In the genomic region with DNA sequence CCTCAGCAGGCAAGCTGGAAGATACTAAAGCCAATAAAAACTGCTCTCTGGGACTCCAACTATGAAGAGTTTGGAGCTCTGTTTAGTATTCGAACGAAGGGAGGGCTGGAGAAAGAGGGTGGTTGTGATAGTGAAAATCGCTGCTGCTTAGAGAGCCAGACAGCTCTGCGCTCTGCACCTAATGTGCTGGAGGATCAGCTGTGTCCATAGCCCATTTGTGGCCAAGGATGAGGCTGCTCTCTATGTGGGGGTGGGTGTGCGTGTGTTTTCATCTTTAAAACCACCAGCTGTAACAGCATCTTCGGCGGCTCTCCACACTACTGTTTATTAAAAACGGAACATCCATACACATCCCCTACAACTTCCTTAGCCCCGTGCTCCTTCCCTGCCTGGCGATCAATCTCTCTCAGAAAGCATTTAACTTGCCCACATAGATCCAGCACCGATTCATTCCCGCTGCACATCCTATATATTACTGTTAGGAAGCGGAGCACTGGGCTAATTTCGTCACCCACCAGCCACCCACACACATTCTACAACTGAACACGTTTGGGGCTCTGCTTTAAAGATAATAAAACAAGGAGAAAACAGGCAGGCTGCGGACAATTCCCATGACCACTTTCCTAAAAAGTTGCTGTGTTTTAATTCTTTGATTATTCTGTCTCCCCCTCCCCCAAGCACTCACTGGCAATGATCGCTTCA, we compare ENCODE assay signal across 25 cellular contexts. TPM values are rescaled to one million over a fixed set of nuclear protein-coding genes. Genes with fewer than 3 reads are reported as not detected.
DNase-seq lines count a peak whose midpoint lies in the region; ATAC-seq and TF ChIP-seq lines count a peak whose summit lies in the region.
"Had no signal": no experiment of that assay in that cellular context is flagged by ENCODE, and none has a peak within 500 bp of the region (broad histone marks: within the 10 kb centered on the region; RNA-seq: fewer than 3 reads in every experiment).

No MANE protein-coding gene starts in this region.

- H3K27me3 Mint-ChIP-seq in type B pancreatic cell (peaks cover 88% of the 10 kb centered on the region), CD14-positive monocyte (ENCODE audit: low read depth in 3 of 3) (peaks cover 56 to 64% (median 58%) of the 10 kb centered on the region in 3 donors)

- H3K4me3 ChIP-seq in SK-N-SH (ENCODE audit: low read depth in 2 of 2, low read length in 1 of 2) (peak overlapping the region in 1 of 2 experiments; percentile 46; a peak in 2 of 4 replicates), endocrine pancreas (ENCODE audit: control insufficient read depth, insufficient read depth, low read length) (peak overlapping the region; percentile 83)

- peaks cover 18% of the 10 kb centered on the region for H3K27me3 ChIP-seq in SK-N-SH (ENCODE audit: insufficient read depth)
- no peaks in the 10 kb centered on the region for H3K27me3 ChIP-seq in endocrine pancreas (ENCODE audit: control insufficient read depth, insufficient read depth, low read length)

- H3K4me1 Mint-ChIP-seq in type B pancreatic cell (ENCODE audit: unreplicated experiment) = peaks cover 12% of the 10 kb centered on the region
- peaks cover 13% of the 10 kb centered on the region for H3K4me1 Mint-ChIP-seq in CD14-positive monocyte

- no peak overlapping the region for H2AFZ ChIP-seq in SK-N-SH (ENCODE audit: low read depth)

- H3K9ac ChIP-seq in SK-N-SH = no peak overlapping the region
- peak overlapping the region; percentile 47 for H3K9ac ChIP-seq in endocrine pancreas (ENCODE audit: control insufficient read depth, insufficient read depth, low read length)

- H3K9me3 Mint-ChIP-seq in type B pancreatic cell (no peaks in the 10 kb centered on the region), CD14-positive monocyte (peaks cover 0 to 36% (median 12%) of the 10 kb centered on the region in 7 donors)
- H3K9me3 Mint-ChIP-seq: activated naive CD4-positive, alpha-beta T cell treated with anti-CD3 and anti-CD28 coated beads, Interleukin-2, amount 10 ng/mL, durations not matched to agents 7 days and 5 days; activated T-cell treated with anti-CD3 and anti-CD28 coated beads, Interleukin-2, amount 50 U/mL, for 72 hours; mesothelial cell of epicardium; stimulated activated naive CD8-positive, alpha-beta T cell treated with anti-CD3 and anti-CD28 coated beads, Interleukin-15, amount 100 ng/mL, for 72 hours had no signal

- H3F3A ChIP-seq in SK-N-SH (replicated peaks; ENCODE audit: insufficient read depth) = no peaks in the 10 kb centered on the region

- H3K9me3 ChIP-seq in SK-N-SH = no peaks in the 10 kb centered on the region
- no peaks in the 10 kb centered on the region for H3K9me3 ChIP-seq in endocrine pancreas (ENCODE audit: control insufficient read depth, low read length)
- H3K9me3 ChIP-seq: heart left ventricle, psoas muscle had no signal

- 0 out of 2 replicates have a peak, but pooled peaks have one; percentile 5 for TF ChIP-seq RAD21 in SK-N-SH (IDR thresholded peaks at IDR 0.05; ENCODE audit: low read length)

- H3K4me3 Mint-ChIP-seq in type B pancreatic cell = peak overlapping the region; percentile 97
- peak overlapping the region in 1 of 2 donors; percentile 92 for H3K4me3 Mint-ChIP-seq in CD14-positive monocyte
- H3K4me3 Mint-ChIP-seq: activated CD4-positive, alpha-beta T cell treated with anti-CD3 and anti-CD28 coated beads for 36 hours; activated naive CD4-positive, alpha-beta T cell treated with anti-CD3 and anti-CD28 coated beads, Interleukin-2, amount 10 ng/mL, durations not matched to agents 7 days and 5 days; activated T-cell treated with anti-CD3 and anti-CD28 coated beads, Interleukin-2, amount 50 U/mL, for 72 hours; natural killer cell; stimulated activated naive CD8-positive, alpha-beta T cell treated with anti-CD3 and anti-CD28 coated beads, Interleukin-15, amount 100 ng/mL, for 72 hours had no signal

- WGBS in SK-N-SH (ENCODE audit: low lambda C conversion rate) = 4% methylated on average over 17 of the region's 17 CpGs

- no peaks in the 10 kb centered on the region for H4K20me1 ChIP-seq in SK-N-SH (ENCODE audit: insufficient read depth)

- H3K36me3 Mint-ChIP-seq in type B pancreatic cell (no peaks in the 10 kb centered on the region), CD14-positive monocyte (peaks cover 0 to 3% of the 10 kb centered on the region in 2 donors)
- H3K36me3 Mint-ChIP-seq: mesothelial cell of epicardium, natural killer cell had no signal

- TF ChIP-seq CTCF in SK-N-SH (IDR thresholded peaks at IDR 0.05) (no peak), type B pancreatic cell (conservative IDR thresholded peaks at IDR 0.05) (no peak), CD14-positive monocyte (IDR thresholded peaks at IDR 0.05) (no peak)

- no peak for TF ChIP-seq EP300 in SK-N-SH (IDR thresholded peaks at IDR 0.05; ENCODE audit: borderline replicate concordance in 1 of 2, low read depth in 1 of 2, low read length in 1 of 2)

- no peaks in the 10 kb centered on the region for H3K79me2 ChIP-seq in SK-N-SH (ENCODE audit: insufficient read depth)

- DNase-seq in SK-N-SH = peak; percentile 56
- DNase-seq in NCI-H524 treated with DMSO at 0.1 percent for 48 hours (lab: John Stamatoyannopoulos, UW) = peak; percentile 5
- DNase-seq in type B pancreatic cell (ENCODE audit: extremely low spot score, unreplicated experiment) = no peak
- no peak for DNase-seq in CD14-positive monocyte (ENCODE audit: low spot score)
- DNase-seq in NCI-H1694 (lab: John Stamatoyannopoulos, UW) = no peak
- DNase-seq: natural killer cell; NCI-H1436; small intestine; stimulated activated CD4-positive, alpha-beta T cell treated with anti-CD3 and anti-CD28 coated beads, Interleukin-4, amount 100 ng/mL, for 24 hours; stimulated activated naive CD8-positive, alpha-beta T cell treated with anti-CD3 and anti-CD28 coated beads, Interleukin-15, amount 100 ng/mL, for 72 hours had no signal

- no peaks in the 10 kb centered on the region for H3K36me3 ChIP-seq in SK-N-SH (replicated peaks in 1 of 2; ENCODE audit: control insufficient read depth in 1 of 2, insufficient read depth in 2 of 2, low read length in 1 of 2)
- no peaks in the 10 kb centered on the region for H3K36me3 ChIP-seq in endocrine pancreas (ENCODE audit: control insufficient read depth, insufficient read depth, low read length)
- H3K36me3 ChIP-seq: heart left ventricle had no signal

- peak overlapping the region in 1 of 2 experiments; percentile 89; a peak in 2 of 4 replicates for H3K27ac ChIP-seq in SK-N-SH (ENCODE audit: low read depth in 2 of 2, low read length in 1 of 2)
- H3K27ac ChIP-seq: coronary artery, heart left ventricle, psoas muscle had no signal

- H3K4me1 ChIP-seq in SK-N-SH (ENCODE audit: control insufficient read depth in 1 of 2, insufficient read depth in 2 of 2, low read depth in 1 of 2, low read length in 1 of 2) (peaks cover 0 to 10% of the 10 kb centered on the region in 2 experiments; a peak in 2 of 4 replicates), endocrine pancreas (ENCODE audit: control insufficient read depth, insufficient read depth, low read length) (no peaks in the 10 kb centered on the region)

- no peaks in the 10 kb centered on the region for H3K9me2 ChIP-seq in SK-N-SH

- H3K4me2 ChIP-seq in SK-N-SH = no peak overlapping the region

- H3K27ac Mint-ChIP-seq in type B pancreatic cell = no peak overlapping the region
- H3K27ac Mint-ChIP-seq in CD14-positive monocyte = no peak overlapping the region
- H3K27ac Mint-ChIP-seq: activated CD4-positive, alpha-beta T cell treated with anti-CD3 and anti-CD28 coated beads for 36 hours; activated naive CD4-positive, alpha-beta T cell treated with anti-CD3 and anti-CD28 coated beads, Interleukin-2, amount 10 ng/mL, durations not matched to agents 7 days and 5 days; activated T-cell treated with anti-CD3 and anti-CD28 coated beads, Interleukin-2, amount 50 U/mL, for 72 hours; mesothelial cell of epicardium; natural killer cell; stimulated activated naive CD8-positive, alpha-beta T cell treated with anti-CD3 and anti-CD28 coated beads, Interleukin-15, amount 100 ng/mL, for 72 hours had no signal

- POLR2A ChIA-PET in SK-N-SH (lab: Yijun Ruan, JAX) = interaction anchor here (0.6 to 2.6 kb wide), 3 partner anchors 11 to 25 kb away, joined by 3 to 12 read pairs (median 3); no protein-coding TSS in a partner anchor

- intact Hi-C loops in CD14-positive monocyte (cut with micrococcal nuclease) = no loop called here

- ATAC-seq in SK-N-SH treated with all-trans-retinoic acid at 6 μM for 48 hours = no peak
- no peak for ATAC-seq in HG02678 (IDR thresholded peaks at IDR 0.05; ENCODE audit: unreplicated experiment)
- ATAC-seq: activated CD4-positive, alpha-beta T cell treated with anti-CD3 and anti-CD28 coated beads for 36 hours; activated T-cell treated with anti-CD3 and anti-CD28 coated beads, Interleukin-2, amount 50 U/mL, for 72 hours; HCT116; natural killer cell had no signal

- CTCF ChIA-PET in SK-N-SH (lab: Yijun Ruan, JAX) = interaction anchor here (0.6 to 2.1 kb wide), 9 partner anchors 16 to 551 kb away, joined by 3 to 6 read pairs (median 3); no protein-coding TSS in a partner anchor

TF ChIP-seq in SK-N-SH, 30 proteins besides CTCF, POLR2A, EP300 and RAD21 (continues in another document):
- TF ChIP-seq, protein P1, sequence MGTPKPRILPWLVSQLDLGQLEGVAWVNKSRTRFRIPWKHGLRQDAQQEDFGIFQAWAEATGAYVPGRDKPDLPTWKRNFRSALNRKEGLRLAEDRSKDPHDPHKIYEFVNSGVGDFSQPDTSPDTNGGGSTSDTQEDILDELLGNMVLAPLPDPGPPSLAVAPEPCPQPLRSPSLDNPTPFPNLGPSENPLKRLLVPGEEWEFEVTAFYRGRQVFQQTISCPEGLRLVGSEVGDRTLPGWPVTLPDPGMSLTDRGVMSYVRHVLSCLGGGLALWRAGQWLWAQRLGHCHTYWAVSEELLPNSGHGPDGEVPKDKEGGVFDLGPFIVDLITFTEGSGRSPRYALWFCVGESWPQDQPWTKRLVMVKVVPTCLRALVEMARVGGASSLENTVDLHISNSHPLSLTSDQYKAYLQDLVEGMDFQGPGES (IDR thresholded peaks at IDR 0.05; ENCODE audit: low read depth, low read length) = no peak
- no peak for TF ChIP-seq SMC3 (IDR thresholded peaks at IDR 0.05; ENCODE audit: low read depth, low read length)

TF ChIP-seq in SK-N-SH treated with all-trans-retinoic acid at 6 μM for 48 hours, 23 proteins besides CTCF, POLR2A, EP300 and RAD21 (continues in another document):
- no peak for TF ChIP-seq ARNTL (CRISPR knock-in tag; IDR thresholded peaks at IDR 0.05; ENCODE audit: borderline replicate concordance, low read depth)
- no peak for TF ChIP-seq TCF4 (CRISPR knock-in tag; IDR thresholded peaks at IDR 0.05; ENCODE audit: borderline replicate concordance)
- no peak for TF ChIP-seq ZC3H10 (CRISPR knock-in tag; IDR thresholded peaks at IDR 0.05)
- TF ChIP-seq GLIS3 (CRISPR knock-in tag; IDR thresholded peaks at IDR 0.05) = no peak
- no peak for TF ChIP-seq ZFP30 (CRISPR knock-in tag; IDR thresholded peaks at IDR 0.05)

RNA-seq across cellular contexts. Expression of a gene that starts 1.6 kb away (rescaled TPM):
- polyA plus RNA-seq in SK-N-SH (2012; rRNA removed) (0.26 and 0.63 TPM in 2 replicates), CD14-positive monocyte (not detected)
- polyA plus RNA-seq in SK-N-SH (2012; cell fraction: cytosol; rRNA removed) = 0.17 and 0.71 TPM in 2 replicates
- 0.30 and 0.83 TPM in 2 replicates for polyA plus RNA-seq in SK-N-SH (2012; cell fraction: nucleus; rRNA removed)
- 8.4 and 9.2 TPM in 2 replicates for total RNA-seq in type B pancreatic cell (ENCODE audit: low replicate concordance)
- total RNA-seq: activated CD4-positive, alpha-beta T cell treated with anti-CD3 and anti-CD28 coated beads for 36 hours; activated T-cell treated with anti-CD3 and anti-CD28 coated beads, Interleukin-2, amount 50 U/mL, for 72 hours; left lobe of liver; natural killer cell; OCI-LY7; Right ventricle myocardium inferior had no signal
- polyA plus RNA-seq: AG04450 had no signal

Comparison
In these comparisons a context has a peak if more than half of its experiments do, and no peak if none do; other contexts are left out.
1. DNase-seq: peak in SK-N-SH (single experiment) and NCI-H524 treated with DMSO at 0.1 percent for 48 hours (single experiment); none in type B pancreatic cell (single experiment), CD14-positive monocyte (single experiment) and NCI-H1694 (single experiment).